In the genomic region with DNA sequence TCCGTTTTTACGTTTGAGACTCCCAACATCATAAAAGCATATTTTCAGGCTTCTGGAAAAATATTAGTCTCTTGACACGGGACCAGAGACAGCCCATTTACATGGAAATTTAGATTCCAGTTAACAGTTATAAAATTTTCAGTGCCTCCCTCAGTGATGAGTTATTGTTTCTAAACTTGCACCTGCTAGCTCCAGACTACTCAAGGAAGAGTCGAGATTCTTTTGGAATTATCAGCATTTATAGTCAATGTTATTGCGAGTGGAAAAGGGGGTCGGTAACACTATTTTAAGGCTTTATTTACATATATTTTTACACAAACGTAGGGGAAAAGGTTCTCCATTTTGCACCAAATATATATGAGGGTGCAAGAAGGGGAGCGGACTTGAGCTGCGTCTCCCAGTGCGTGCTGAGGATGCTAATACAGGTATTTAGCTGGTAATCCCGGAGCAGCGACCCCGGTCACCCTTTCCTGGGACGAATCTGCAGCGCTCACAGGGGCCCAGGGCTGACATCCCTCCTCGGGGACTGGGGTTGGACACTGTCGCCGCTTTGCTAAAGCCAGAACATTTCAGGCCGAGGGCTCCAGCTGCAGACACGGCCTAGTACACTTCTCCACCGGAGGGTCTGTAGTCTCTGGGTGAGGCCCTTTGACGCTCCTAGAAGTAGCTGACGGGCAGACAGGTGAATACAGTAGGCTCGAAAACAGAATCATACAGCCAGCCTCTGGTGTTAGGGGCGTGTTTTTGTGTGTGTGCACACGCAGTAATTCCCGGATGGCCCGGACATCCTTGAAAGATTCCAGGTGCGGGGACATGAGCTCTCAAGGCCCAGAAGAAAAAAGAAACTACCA, we compare ENCODE assay signal across 8 cellular contexts. TPM values are rescaled to one million over a fixed set of nuclear protein-coding genes. Genes with fewer than 3 reads are reported as not detected.
DNase-seq lines count a peak whose midpoint lies in the region; ATAC-seq, FAIRE-seq and TF ChIP-seq lines count a peak whose summit lies in the region.

No MANE protein-coding gene starts in this region.

- H3K4me3 ChIP-seq in GM12864 (ENCODE audit: low read depth, low read length) (peak overlapping the region; percentile 90), fibroblast of mammary gland (ENCODE audit: control insufficient read depth, low read depth, low read length) (peak overlapping the region; percentile 42), retinal pigment epithelial cell (ENCODE audit: low read length) (peak overlapping the region; percentile 44)

- H3K36me3 Mint-ChIP-seq in T-helper 17 cell (ENCODE audit: low read depth), result peaks cover 2% of the 10 kb centered on the region

- H3K27me3 Mint-ChIP-seq in T-helper 17 cell, result no peaks in the 10 kb centered on the region

- TF ChIP-seq CTCF in GM12864 (IDR thresholded peaks at IDR 0.05; ENCODE audit: low read depth, low read length, missing control alignments) (no peak), fibroblast of mammary gland (conservative IDR thresholded peaks at IDR 0.05; ENCODE audit: control insufficient read depth, insufficient read depth, low read depth, low read length) (no peak), retinal pigment epithelial cell (conservative IDR thresholded peaks at IDR 0.05; ENCODE audit: low read depth, low read length) (no peak)

- peak overlapping the region; percentile 97 for H3K4me3 Mint-ChIP-seq in T-helper 17 cell

- ATAC-seq in T-helper 17 cell (no peak), GM21381 (IDR thresholded peaks at IDR 0.05; ENCODE audit: unreplicated experiment) (no peak)

- H3K9me3 ChIP-seq in T-helper 17 cell (ENCODE audit: control insufficient read depth, low read length, poor library complexity, severe bottlenecking), result no peaks in the 10 kb centered on the region

- no peak for FAIRE-seq in urothelium cell line (lab: Jason Lieb, UNC)

- peaks cover 38% of the 10 kb centered on the region for H3K4me1 Mint-ChIP-seq in T-helper 17 cell

- DNase-seq in GM12864 (ENCODE audit: low read depth) (no peak), T-helper 17 cell (peak in 1 of 3 donors; percentile 15), fibroblast of mammary gland (ENCODE audit: low read depth) (no peak), retinal pigment epithelial cell (ENCODE audit: low read depth) (no peak), kidney glomerular epithelial cell (lab: John Stamatoyannopoulos, UW) (no peak), NK-92 (lab: John Stamatoyannopoulos, UW; ENCODE audit: unreplicated experiment) (no peak), urothelium cell line (ENCODE audit: low spot score) (no peak)

- H3K27ac Mint-ChIP-seq in T-helper 17 cell, result peak overlapping the region; percentile 98

RNA-seq across cellular contexts. Expression of gene ZBTB11, which starts 0.7 kb away (rescaled TPM):
- 10 to 100 TPM; 65.2 to 77.2 TPM for total RNA-seq in T-helper 17 cell

RNA-seq across cellular contexts. Expression of gene RPL24, which starts 8.9 kb away (rescaled TPM):
- total RNA-seq in T-helper 17 cell, result 1,000 to 10,000 TPM; 1,360 to 1,402 TPM

RNA-seq across cellular contexts. Expression of gene CEP97, which starts 46.8 kb away (rescaled TPM):
- total RNA-seq in T-helper 17 cell, result 10 to 100 TPM; 10.4 to 11.1 TPM
